ENCODE assay signal across 8 cellular contexts in the genomic region with DNA sequence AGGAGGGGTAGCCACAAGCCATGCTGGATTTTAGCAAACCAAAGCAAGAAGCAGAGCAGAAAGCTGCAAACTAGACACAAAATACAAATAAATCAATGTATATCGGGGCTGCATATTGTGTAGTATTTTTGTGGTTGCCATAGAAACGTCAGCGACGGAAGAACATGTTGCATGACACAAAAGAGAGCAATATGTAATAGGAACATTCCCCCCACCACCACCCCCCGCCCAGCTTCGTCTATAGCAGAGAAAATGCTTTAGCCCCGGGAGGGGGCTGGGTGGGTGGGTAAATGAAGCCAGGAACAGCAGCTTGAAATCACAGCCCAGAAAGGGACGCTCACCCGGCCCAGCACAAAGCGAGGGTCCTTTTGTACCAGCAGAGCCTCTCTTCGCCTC. TPM values are rescaled to one million over a fixed set of nuclear protein-coding genes. Genes with fewer than 3 reads are reported as not detected.
DNase-seq lines count a peak whose midpoint lies in the region; ATAC-seq and TF ChIP-seq lines count a peak whose summit lies in the region.

No MANE protein-coding gene starts in this region.

- H3K27ac Mint-ChIP-seq in CD14-positive monocyte, result peak overlapping the region; percentile 96 to 99 (median 98)
- peak overlapping the region; percentile 96 to 99 (median 98) for H3K27ac Mint-ChIP-seq in H9
- peak overlapping the region; percentile 81 for H3K27ac Mint-ChIP-seq in activated naive CD8-positive, alpha-beta T cell treated with anti-CD3 and anti-CD28 coated beads for 36 hours

- H3T11ph ChIP-seq in H9 (ENCODE audit: low read length), result peak overlapping the region; percentile 23

- peaks cover 6% of the 10 kb centered on the region; the same call in 1 of the 2 replicates for H3K79me2 ChIP-seq in H9 (ENCODE audit: insufficient read depth, low read length)

- peaks cover 32% of the 10 kb centered on the region for H3K4me1 Mint-ChIP-seq in CD14-positive monocyte
- H3K4me1 Mint-ChIP-seq in H9, result peaks cover 38% of the 10 kb centered on the region in 2 experiments
- peaks cover 16% of the 10 kb centered on the region for H3K4me1 Mint-ChIP-seq in activated naive CD8-positive, alpha-beta T cell treated with anti-CD3 and anti-CD28 coated beads for 36 hours

- peaks cover 0 to 13% (median 0%) of the 10 kb centered on the region in 3 donors for H3K27me3 Mint-ChIP-seq in CD14-positive monocyte (ENCODE audit: low read depth in 3 of 3)
- H3K27me3 Mint-ChIP-seq in H9 (ENCODE audit: low read depth), result no peaks in the 10 kb centered on the region; the same call in 1 of the 2 replicates
- peaks cover 6% of the 10 kb centered on the region for H3K27me3 Mint-ChIP-seq in activated naive CD8-positive, alpha-beta T cell treated with anti-CD3 and anti-CD28 coated beads for 36 hours

- H2AFZ ChIP-seq in H9 (ENCODE audit: low read length), result no peak overlapping the region

- H3K18ac ChIP-seq in H9 (ENCODE audit: insufficient read length, low read depth, low read length), result peak overlapping the region; percentile 79

- no CpG with 5 or more reads among the region's 11 CpGs for WGBS in H9 (ENCODE audit: extremely low coverage, insufficient read length, low lambda C conversion rate)
- WGBS in heart right ventricle, 2 donors, result 0 to 1% methylated on average over 11 of the region's 11 CpGs

- TF ChIP-seq CTCF in CD14-positive monocyte (IDR thresholded peaks at IDR 0.05) (no peak), H9 (conservative IDR thresholded peaks at IDR 0.05) (no peak), Panc1 (IDR thresholded peaks at IDR 0.05) (no peak), heart right ventricle (IDR thresholded peaks at IDR 0.05) (no peak)

- H4K8ac ChIP-seq in H9 (replicated peaks; ENCODE audit: insufficient read length, low read depth, low read length), result no peak overlapping the region

- intact Hi-C loops in CD14-positive monocyte (cut with micrococcal nuclease) (loop anchor here (5.0 to 10.0 kb wide), 3 partner anchors 94 to 171 kb away; no protein-coding TSS in a partner anchor), Panc1 (cut with micrococcal nuclease; ENCODE audit: unreplicated experiment) (loop anchor here (5.0 kb wide), 1 partner anchor 99 kb away; no protein-coding TSS in a partner anchor), heart right ventricle (cut with DNase I) (loop anchor here in 1 of 10 donors (10.0 kb wide), 1 partner anchor 279 kb away; the partner anchor contains the start of gene MAP3K4)

- H3K4ac ChIP-seq in H9 (ENCODE audit: low read depth, low read length), result no peak overlapping the region; the same call in 1 of the 2 replicates

- H2BK15ac ChIP-seq in H9 (ENCODE audit: low read depth, low read length), result no peak overlapping the region

- peak overlapping the region; percentile 51; the same call in 1 of the 2 replicates for H3K14ac ChIP-seq in H9 (ENCODE audit: insufficient read depth, low read length)

- no TSS peak for BruUV-seq in Panc1 (replicated peaks; lab: Mats Ljungman, UMichigan)

- peaks cover 9% of the 10 kb centered on the region for H3K23me2 ChIP-seq in H9 (ENCODE audit: insufficient read length, low read depth, low read length, poor library complexity, severe bottlenecking)

- no peaks in the 10 kb centered on the region for H3K9me3 Mint-ChIP-seq in CD14-positive monocyte
- no peaks in the 10 kb centered on the region; a peak in 1 of 5 replicates for H3K9me3 Mint-ChIP-seq in H9
- H3K9me3 Mint-ChIP-seq in activated naive CD8-positive, alpha-beta T cell treated with anti-CD3 and anti-CD28 coated beads for 36 hours, result no peaks in the 10 kb centered on the region

- H3K9ac ChIP-seq in H9 (ENCODE audit: extremely low read depth, insufficient read length, low read length), result peak overlapping the region; percentile 75

- H4K20me1 ChIP-seq in H9 (ENCODE audit: control insufficient read depth, insufficient read depth, insufficient read length), result no peaks in the 10 kb centered on the region

- H2BK5ac ChIP-seq in H9 (ENCODE audit: insufficient read length, low read length), result no peak overlapping the region

- H4K5ac ChIP-seq in H9 (ENCODE audit: insufficient read length, low read depth, low read length), result no peak overlapping the region

- H2AK5ac ChIP-seq in H9 (ENCODE audit: insufficient read length, low read length), result no peak overlapping the region

- H2BK120ac ChIP-seq in H9 (ENCODE audit: low read depth, low read length, poor library complexity, severe bottlenecking), result peak overlapping the region; percentile 84

- no peak overlapping the region for H2BK20ac ChIP-seq in H9 (ENCODE audit: low read depth, low read length, poor library complexity, severe bottlenecking)

- CTCF ChIA-PET in Panc1 (lab: Charles Lee), result interaction anchor here (1.0 kb wide), 1 partner anchor 17 kb away, joined by 3 read pairs; no protein-coding TSS in a partner anchor

- H3K27me3 ChIP-seq in H9 (ENCODE audit: insufficient read depth, low read length), result no peaks in the 10 kb centered on the region
- H3K27me3 ChIP-seq in Panc1 (ENCODE audit: control insufficient read depth, insufficient read depth, low read length), result no peaks in the 10 kb centered on the region
- peaks cover 0 to 5% (median 0%) of the 10 kb centered on the region in 7 donors for H3K27me3 ChIP-seq in heart right ventricle

- in situ Hi-C loops in Panc1 (cut with HindIII; ENCODE audit: low pct_unique_long_range_greater_than_20kb, low sequenced_read_pairs), result no loop called here

- POLR2A ChIA-PET in Panc1 (lab: Charles Lee), result interaction anchor here (0.6 to 1.0 kb wide), 8 partner anchors 10 to 1796 kb away, joined by 3 to 7 read pairs (median 4); no protein-coding TSS in a partner anchor

- DNase-seq in CD14-positive monocyte (ENCODE audit: low spot score), result peak; percentile 71
- no peak for DNase-seq in H9
- DNase-seq in Panc1 (ENCODE audit: low read depth, low spot score), result no peak
- peak; percentile 8 for DNase-seq in activated naive CD8-positive, alpha-beta T cell treated with anti-CD3 and anti-CD28 coated beads for 36 hours
- peak; percentile 19 to 22 for DNase-seq in heart right ventricle
- no peak for DNase-seq in skeletal muscle cell (ENCODE audit: low read depth)
- no peak for DNase-seq in NCI-H526 treated with DMSO at 0.1 percent for 48 hours (lab: John Stamatoyannopoulos, UW)
- DNase-seq in HuH-7.5 (ENCODE audit: low spot score), result no peak

- H3K23ac ChIP-seq in H9 (ENCODE audit: insufficient read length, low read depth, low read length), result no peak overlapping the region

- H3K27ac ChIP-seq in H9 (ENCODE audit: insufficient read length, low read depth, low read length), result peak overlapping the region; percentile 71
- H3K27ac ChIP-seq in Panc1 (ENCODE audit: low read length), result peak overlapping the region; percentile 76
- H3K27ac ChIP-seq in heart right ventricle, result peak overlapping the region in 8 of 10 donors; percentile 37 to 84 (median 58)

- H3K4me3 Mint-ChIP-seq in CD14-positive monocyte, result peak overlapping the region; percentile 85 to 92
- peak overlapping the region; percentile 84 to 95 for H3K4me3 Mint-ChIP-seq in H9
- H3K4me3 Mint-ChIP-seq in activated naive CD8-positive, alpha-beta T cell treated with anti-CD3 and anti-CD28 coated beads for 36 hours, result peak overlapping the region; percentile 82

- H3K56ac ChIP-seq in H9 (ENCODE audit: insufficient read length, low read depth, low read length), result no peak overlapping the region

- H3K36me3 Mint-ChIP-seq in CD14-positive monocyte (peaks cover 2 to 4% of the 10 kb centered on the region in 2 donors), H9 (ENCODE audit: insufficient read depth in 1 of 3, low read depth in 3 of 3) (peaks cover 8 to 13% (median 11%) of the 10 kb centered on the region in 3 experiments; a peak in 5 of 7 replicates)
- peaks cover 3% of the 10 kb centered on the region for H3K36me3 Mint-ChIP-seq in activated naive CD8-positive, alpha-beta T cell treated with anti-CD3 and anti-CD28 coated beads for 36 hours

- H4K91ac ChIP-seq in H9 (ENCODE audit: insufficient read length, low read depth, low read length), result no peak overlapping the region

- no peak overlapping the region for H2BK12ac ChIP-seq in H9 (ENCODE audit: insufficient read length, low read depth, low read length)

- H3K4me3 ChIP-seq in Panc1 (ENCODE audit: low read depth in 2 of 2, low read length in 2 of 2), result peak overlapping the region; percentile 55 to 89
- H3K4me3 ChIP-seq in heart right ventricle, result peak overlapping the region; percentile 44 to 73 (median 66)
- H3K4me3 ChIP-seq in skeletal muscle cell (ENCODE audit: low read depth, low read length), result peak overlapping the region; percentile 69

- H3K4me2 ChIP-seq in H9 (ENCODE audit: insufficient read depth, insufficient read length, low read length), result peak overlapping the region; percentile 77

- H3K9me3 ChIP-seq in H9 (ENCODE audit: control insufficient read depth, low read depth, low read length) (no peaks in the 10 kb centered on the region), Panc1 (ENCODE audit: control insufficient read depth, insufficient read depth, low read depth, low read length) (no peaks in the 10 kb centered on the region), heart right ventricle (no peaks in the 10 kb centered on the region)

- peaks cover under 1% of the 10 kb centered on the region for H3K4me1 ChIP-seq in H9 (ENCODE audit: insufficient read depth, low read length)
- peaks cover 24% of the 10 kb centered on the region for H3K4me1 ChIP-seq in Panc1 (ENCODE audit: control insufficient read depth, insufficient read depth, low read length)
- H3K4me1 ChIP-seq in heart right ventricle, result peaks cover 0 to 20% (median 12%) of the 10 kb centered on the region in 9 donors

- no peak; the same call in 1 of the 2 replicates for ATAC-seq in Panc1
- ATAC-seq in heart right ventricle, result peak in 7 of 8 donors; percentile 4 to 47 (median 32)

- peaks cover 4% of the 10 kb centered on the region; the same call in 1 of the 2 replicates for H3K36me3 ChIP-seq in Panc1 (ENCODE audit: control insufficient read depth, insufficient read depth, low read length)
- no peaks in the 10 kb centered on the region for H3K36me3 ChIP-seq in heart right ventricle

- no peaks in the 10 kb centered on the region for H3K79me1 ChIP-seq in H9 (ENCODE audit: insufficient read depth, low read depth, low read length, poor library complexity, severe bottlenecking)

RNA-seq across cellular contexts. Expression of gene AGPAT4, which starts 0.5 kb away (rescaled TPM):
- polyA plus RNA-seq in CD14-positive monocyte, result 1 to 10 TPM; 6.4 to 6.9 TPM
- total RNA-seq in H9 (2021), result 19.5 and 22.0 TPM in 2 replicates
- total RNA-seq in Panc1 (2021; ENCODE audit: unreplicated experiment), result 12.9 TPM
- polyA plus RNA-seq in Panc1 (2012; ENCODE audit: insufficient read length), result 18.0 TPM
- 1 to 10 TPM; 1.9 to 2.5 TPM for total RNA-seq in activated naive CD8-positive, alpha-beta T cell treated with anti-CD3 and anti-CD28 coated beads for 36 hours
- 1 to 10 TPM; 1.3 to 3.8 (median 1.9) TPM for total RNA-seq in heart right ventricle
- 1 to 10 TPM; 1.2 to 1.3 TPM for polyA plus RNA-seq in heart right ventricle

Comparison
In these comparisons a context has a peak if more than half of its experiments do, and no peak if none do; other contexts are left out.
1. DNase-seq: peak in CD14-positive monocyte (single experiment), activated naive CD8-positive, alpha-beta T cell treated with anti-CD3 and anti-CD28 coated beads for 36 hours (single experiment) and heart right ventricle (2 of 2); none in H9 (single experiment), Panc1 (single experiment), skeletal muscle cell (single experiment), NCI-H526 treated with DMSO at 0.1 percent for 48 hours (single experiment) and HuH-7.5 (single experiment).
2. Peak in every context shown above with its lines, with median percentiles within 50 percentile points of each other: H3K27ac Mint-ChIP-seq, H3K4me3 Mint-ChIP-seq, H3K27ac ChIP-seq and H3K4me3 ChIP-seq.